12 cellular contexts compared by ENCODE assay signal in genomic region chr17:57881143-57881542, GRCh38. TPM values are rescaled to one million over a fixed set of nuclear protein-coding genes. Genes with fewer than 3 reads are reported as not detected.
DNase-seq lines count a peak whose midpoint lies in the region; ATAC-seq and TF ChIP-seq lines count a peak whose summit lies in the region.
"Had no signal": no experiment of that assay in that cellular context is flagged by ENCODE, and none has a peak within 500 bp of the region (broad histone marks: within the 10 kb centered on the region; RNA-seq: fewer than 3 reads in every experiment).

No MANE protein-coding gene starts in this region.

- no peak for ATAC-seq in HCT116
- ATAC-seq in GM19455 (IDR thresholded peaks at IDR 0.05; ENCODE audit: unreplicated experiment) = no peak
- no peak for ATAC-seq in activated CD8-positive, alpha-beta T cell treated with anti-CD3 and anti-CD28 coated beads, Interleukin-2, amount 10 ng/mL, durations not matched to agents 7 days and 5 days
- ATAC-seq: esophagus mucosa, natural killer cell had no signal

- H3K36me3 Mint-ChIP-seq in activated CD8-positive, alpha-beta T cell treated with anti-CD3 and anti-CD28 coated beads, Interleukin-2, amount 10 ng/mL, durations not matched to agents 7 days and 5 days (ENCODE audit: low read depth) = no peaks in the 10 kb centered on the region
- H3K36me3 Mint-ChIP-seq: natural killer cell had no signal

- H3K9me3 ChIP-seq in HCT116 (ENCODE audit: control insufficient read depth in 1 of 2, insufficient read depth in 1 of 2, low read depth in 1 of 2, low read length in 2 of 2) = no peaks in the 10 kb centered on the region; a peak in 1 of 4 replicates

- H3K4me1 ChIP-seq in HCT116 (ENCODE audit: control insufficient read depth in 1 of 2, insufficient read depth in 2 of 2, low read length in 2 of 2) = peaks cover 58 to 76% of the 10 kb centered on the region in 2 experiments

- H3K9me3 Mint-ChIP-seq in activated CD8-positive, alpha-beta T cell treated with anti-CD3 and anti-CD28 coated beads, Interleukin-2, amount 10 ng/mL, durations not matched to agents 7 days and 5 days (ENCODE audit: insufficient read depth) = no peaks in the 10 kb centered on the region
- H3K9me3 Mint-ChIP-seq: natural killer cell had no signal

- no peak overlapping the region for H3K27ac Mint-ChIP-seq in activated CD8-positive, alpha-beta T cell treated with anti-CD3 and anti-CD28 coated beads, Interleukin-2, amount 10 ng/mL, durations not matched to agents 7 days and 5 days
- H3K27ac Mint-ChIP-seq: natural killer cell had no signal

- TF ChIP-seq POLR2A in HCT116 (IDR thresholded peaks at IDR 0.05; ENCODE audit: borderline replicate concordance, extremely low read depth, insufficient read depth, insufficient read length) = no peak

- H3K9ac ChIP-seq in HCT116 (ENCODE audit: low read length) = peak overlapping the region; percentile 10; the same call in 1 of the 2 replicates

- peak overlapping the region; percentile 67 for H3K4me2 ChIP-seq in HCT116 (ENCODE audit: low read length)

- peaks cover 0 to 31% of the 10 kb centered on the region in 2 experiments; a peak in 2 of 4 replicates for H3K36me3 ChIP-seq in HCT116 (ENCODE audit: control insufficient read depth in 1 of 2, insufficient read depth in 2 of 2, low read length in 2 of 2)

- POLR2A ChIA-PET in HCT116 (lab: Charles Lee) = interaction anchor here (1.8 kb wide), 1 partner anchor 108 kb away, joined by 3 read pairs; no protein-coding TSS in a partner anchor
- POLR2A ChIA-PET in activated CD8-positive, alpha-beta T cell treated with anti-CD3 and anti-CD28 coated beads, Interleukin-2, amount 10 ng/mL, durations not matched to agents 7 days and 5 days (lab: Charles Lee) = no interaction called here

- no peaks in the 10 kb centered on the region for H3K79me2 ChIP-seq in HCT116 (ENCODE audit: insufficient read depth, low read length)

- BruUV-seq in HCT116 (replicated peaks; lab: Mats Ljungman, UMichigan) = no TSS peak

- CTCF ChIA-PET in HCT116 (lab: Charles Lee) = interaction anchor here (1.1 to 2.0 kb wide), 2 partner anchors 12 to 118 kb away, joined by 3 to 11 read pairs; no protein-coding TSS in a partner anchor
- CTCF ChIA-PET in activated CD8-positive, alpha-beta T cell treated with anti-CD3 and anti-CD28 coated beads, Interleukin-2, amount 10 ng/mL, durations not matched to agents 7 days and 5 days (lab: Charles Lee) = interaction anchor here (0.7 kb wide), 1 partner anchor 11 kb away, joined by 3 read pairs; no protein-coding TSS in a partner anchor

- no peak overlapping the region for H3K4me3 Mint-ChIP-seq in activated CD8-positive, alpha-beta T cell treated with anti-CD3 and anti-CD28 coated beads, Interleukin-2, amount 10 ng/mL, durations not matched to agents 7 days and 5 days
- H3K4me3 Mint-ChIP-seq: natural killer cell had no signal

- H4K20me1 ChIP-seq in HCT116 (ENCODE audit: insufficient read depth) = no peaks in the 10 kb centered on the region

- H2AFZ ChIP-seq in HCT116 (ENCODE audit: low read depth, low read length, poor library complexity, severe bottlenecking) = no peak overlapping the region

- peak overlapping the region; percentile 75 for H3K27ac ChIP-seq in HCT116 (ENCODE audit: low read depth, low read length)
- peak overlapping the region; percentile 76 for H3K27ac ChIP-seq in substantia nigra (ENCODE audit: low read depth, low read length, poor library complexity, severe bottlenecking)

- intact Hi-C loops in HCT116 (cut with micrococcal nuclease) = no loop called here

- RAD21 ChIA-PET in HCT116 (lab: Charles Lee; ENCODE audit: low non-redundant PET in 1 of 2, low total read pairs in 2 of 2, uncharacterized antibody in 2 of 2, unreplicated experiment in 2 of 2) = interaction anchor here in 1 of 2 experiments (0.5 to 2.3 kb wide), 2 partner anchors 20 to 68 kb away, joined by 6 to 8 read pairs; no protein-coding TSS in a partner anchor

- no peak for TF ChIP-seq RAD21 in HCT116 (IDR thresholded peaks at IDR 0.05; ENCODE audit: low read depth)

- no peaks in the 10 kb centered on the region for H3K9me2 ChIP-seq in HCT116 (ENCODE audit: insufficient read depth)

- no peak overlapping the region for H3K4me3 ChIP-seq in HCT116 (replicated peaks in 1 of 2; ENCODE audit: low read depth in 1 of 2, low read length in 2 of 2)
- no peak overlapping the region for H3K4me3 ChIP-seq in choroid plexus epithelial cell (ENCODE audit: low read depth, low read length)

- H3K4me1 Mint-ChIP-seq in activated CD8-positive, alpha-beta T cell treated with anti-CD3 and anti-CD28 coated beads, Interleukin-2, amount 10 ng/mL, durations not matched to agents 7 days and 5 days (ENCODE audit: low read depth) = peaks cover 9% of the 10 kb centered on the region
- H3K4me1 Mint-ChIP-seq: natural killer cell had no signal

- no peaks in the 10 kb centered on the region for H3K27me3 ChIP-seq in HCT116 (ENCODE audit: insufficient read depth, low read length)

- peaks cover 21% of the 10 kb centered on the region for H3K27me3 Mint-ChIP-seq in activated CD8-positive, alpha-beta T cell treated with anti-CD3 and anti-CD28 coated beads, Interleukin-2, amount 10 ng/mL, durations not matched to agents 7 days and 5 days (ENCODE audit: low read depth)

- TF ChIP-seq CTCF in HCT116 (IDR thresholded peaks at IDR 0.05 in 2 of 3, conservative IDR thresholded peaks at IDR 0.05 in 1 of 3; ENCODE audit: borderline replicate concordance in 1 of 3, insufficient read depth in 1 of 3, low read depth in 2 of 3, low read length in 2 of 3) = no peak
- no peak for TF ChIP-seq CTCF in choroid plexus epithelial cell (conservative IDR thresholded peaks at IDR 0.05; ENCODE audit: low read depth, low read length)

- DNase-seq in HCT116 (ENCODE audit: low read depth, low spot score) (no peak), choroid plexus epithelial cell (ENCODE audit: low read depth) (peak; percentile 93), left kidney (ENCODE audit: low read depth, low spot score) (peak; percentile 74), substantia nigra (lab: John Stamatoyannopoulos, UW) (no peak), hypothalamus (lab: John Stamatoyannopoulos, UW) (no peak), Ammon's horn (ENCODE audit: low spot score) (no peak)
- DNase-seq in activated CD8-positive, alpha-beta T cell treated with anti-CD3 and anti-CD28 coated beads, Interleukin-2, amount 10 ng/mL, durations not matched to agents 7 days and 5 days = no peak
- DNase-seq: natural killer cell, NCI-H2171 treated with DMSO at 0.1 percent for 48 hours, T-helper 2 cell had no signal

TF ChIP-seq in HCT116, 20 proteins besides CTCF, POLR2A, EP300 and RAD21:
- TF ChIP-seq ZNF274 (IDR thresholded peaks at IDR 0.05; ENCODE audit: low read depth, low read length) (no peak), EGR1 (IDR thresholded peaks at IDR 0.05; ENCODE audit: low read depth) (no peak), SRF (IDR thresholded peaks at IDR 0.05; ENCODE audit: low read depth) (no peak), MAX (IDR thresholded peaks at IDR 0.05) (no peak), FOSL1 (IDR thresholded peaks at IDR 0.05; ENCODE audit: low read depth) (no peak), EZH2phosphoT487 (IDR thresholded peaks at IDR 0.05; ENCODE audit: borderline replicate concordance) (no peak), POLR2AphosphoS5 (IDR thresholded peaks at IDR 0.05; ENCODE audit: low read depth, low read length) (no peak), JUND (IDR thresholded peaks at IDR 0.05) (no peak), SIN3A (IDR thresholded peaks at IDR 0.05; ENCODE audit: low read depth) (no peak)

RNA-seq across cellular contexts. Expression of gene MRPS23, which starts 31.3 kb away (rescaled TPM):
- total RNA-seq in HCT116 (2021; ENCODE audit: unreplicated experiment) = 109 TPM
- 69.5 and 101 TPM in 2 replicates for polyA plus RNA-seq in HCT116 (2012)
- total RNA-seq in activated CD8-positive, alpha-beta T cell treated with anti-CD3 and anti-CD28 coated beads, Interleukin-2, amount 10 ng/mL, durations not matched to agents 7 days and 5 days = 10 to 100 TPM; 46.3 to 48.7 TPM

Comparison
In these comparisons a context has a peak if more than half of its experiments do, and no peak if none do; other contexts are left out.
1. DNase-seq: peak in choroid plexus epithelial cell (single experiment) and left kidney (single experiment); none in HCT116 (single experiment), substantia nigra (0 of 49), hypothalamus (0 of 51), Ammon's horn (single experiment) and activated CD8-positive, alpha-beta T cell treated with anti-CD3 and anti-CD28 coated beads, Interleukin-2, amount 10 ng/mL, durations not matched to agents 7 days and 5 days (single experiment).